ENCODE assay signal across 8 cellular contexts in the genomic region with DNA sequence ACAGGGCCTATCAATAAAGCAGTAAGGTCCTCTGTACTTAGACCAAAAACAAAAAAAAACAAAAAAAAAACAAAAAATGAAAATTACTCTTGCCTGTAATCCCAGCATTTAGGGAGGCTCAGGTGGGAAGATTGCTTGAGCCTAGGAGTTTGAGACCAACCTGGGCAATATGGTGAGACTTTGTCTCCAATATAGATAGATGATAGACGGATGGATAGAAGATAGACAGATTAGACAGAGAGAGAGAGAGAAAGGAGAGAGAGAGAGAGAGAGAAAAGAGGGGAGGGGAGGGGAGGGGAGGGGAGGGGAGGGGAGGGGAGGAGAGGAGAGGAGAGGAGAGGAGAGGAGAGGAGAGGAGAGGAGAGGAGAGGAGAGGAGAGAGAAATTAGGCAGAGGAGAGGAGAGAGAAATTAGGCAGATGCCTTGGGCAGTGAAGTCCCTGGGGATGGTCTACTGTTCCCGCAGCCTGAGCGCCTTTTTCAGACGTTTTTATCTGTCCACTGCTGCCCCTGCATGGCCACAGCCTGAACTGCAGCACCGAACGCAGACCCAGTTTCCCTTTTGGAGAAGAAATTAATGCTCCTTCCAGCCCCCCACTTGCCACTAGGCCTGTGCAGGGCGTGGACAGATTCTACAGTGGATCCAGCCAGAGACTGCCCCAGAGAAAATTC. TPM values are rescaled to one million over a fixed set of nuclear protein-coding genes. Genes with fewer than 3 reads are reported as not detected.
DNase-seq lines count a peak whose midpoint lies in the region; ATAC-seq and TF ChIP-seq lines count a peak whose summit lies in the region.

No MANE protein-coding gene starts in this region.

- no peaks in the 10 kb centered on the region for H3K9me3 ChIP-seq in OCI-LY1 (ENCODE audit: low read length)
- no peaks in the 10 kb centered on the region for H3K9me3 ChIP-seq in naive thymus-derived CD4-positive, alpha-beta T cell (ENCODE audit: control insufficient read depth in 2 of 3, low read length in 3 of 3)

- no peaks in the 10 kb centered on the region for H3F3A ChIP-seq in OCI-LY1 (ENCODE audit: insufficient read depth, low read length)

- no peaks in the 10 kb centered on the region for H3K27me3 Mint-ChIP-seq in Calu3 (ENCODE audit: unreplicated experiment)
- no peaks in the 10 kb centered on the region for H3K27me3 Mint-ChIP-seq in naive thymus-derived CD4-positive, alpha-beta T cell

- BruUV-seq in Calu3 (replicated peaks; lab: Mats Ljungman, UMichigan) = no TSS peak

- no peaks in the 10 kb centered on the region for H4K20me1 ChIP-seq in OCI-LY1 (ENCODE audit: insufficient read depth, low read length)

- H3K4me3 Mint-ChIP-seq in Calu3 (ENCODE audit: low read depth, unreplicated experiment) = no peak overlapping the region
- H3K4me3 Mint-ChIP-seq in naive thymus-derived CD4-positive, alpha-beta T cell = no peak overlapping the region

- no peak overlapping the region for H3K9ac ChIP-seq in OCI-LY1 (ENCODE audit: low read length)

- DNase-seq in Calu3 (peak; percentile 71), HuH-7.5 (ENCODE audit: low spot score) (peak; percentile 75), epithelial cell of proximal tubule (ENCODE audit: low read depth) (no peak)
- DNase-seq in activated CD8-positive, alpha-beta memory T cell treated with anti-CD3 and anti-CD28 coated beads, Interleukin-2, amount 50 U/mL, for 4 hours = peak; percentile 79
- peak; percentile 58 to 80 (median 66) for DNase-seq in naive thymus-derived CD4-positive, alpha-beta T cell
- peak; percentile 60 to 61 for DNase-seq in stimulated activated CD8-positive, alpha-beta memory T cell treated with anti-CD3 and anti-CD28 coated beads, Interleukin-7, amount 100 ng/mL, for 1 hour (ENCODE audit: low read depth in 2 of 2)

- no peak overlapping the region for H2AFZ ChIP-seq in OCI-LY1 (ENCODE audit: low read length)

- peaks cover 8% of the 10 kb centered on the region; the same call in 1 of the 2 replicates for H3K27me3 ChIP-seq in OCI-LY1 (ENCODE audit: insufficient read depth, low read length)
- H3K27me3 ChIP-seq in naive thymus-derived CD4-positive, alpha-beta T cell (ENCODE audit: control insufficient read depth in 2 of 2, insufficient read depth in 2 of 2, low read length in 2 of 2) = no peaks in the 10 kb centered on the region

- H3K4me3 ChIP-seq in OCI-LY1 (ENCODE audit: low read depth, low read length, poor library complexity, severe bottlenecking) (no peak overlapping the region), epithelial cell of proximal tubule (ENCODE audit: low read depth, low read length) (no peak overlapping the region)
- H3K4me3 ChIP-seq in naive thymus-derived CD4-positive, alpha-beta T cell (ENCODE audit: low read length) = no peak overlapping the region

- H3K9me3 Mint-ChIP-seq in Calu3 (ENCODE audit: low read depth, unreplicated experiment) = no peaks in the 10 kb centered on the region
- no peaks in the 10 kb centered on the region for H3K9me3 Mint-ChIP-seq in naive thymus-derived CD4-positive, alpha-beta T cell

- H3K79me2 ChIP-seq in OCI-LY1 (ENCODE audit: insufficient read depth, low read length) = no peaks in the 10 kb centered on the region

- CTCF ChIA-PET in Calu3 (lab: Charles Lee) = no interaction called here
- CTCF ChIA-PET in naive thymus-derived CD4-positive, alpha-beta T cell (lab: Charles Lee) = interaction anchor here (1.2 to 1.4 kb wide), 3 partner anchors 9 to 207 kb away, joined by 3 to 4 read pairs (median 3); no protein-coding TSS in a partner anchor

- TF ChIP-seq CTCF in Calu3 (IDR thresholded peaks at IDR 0.05; ENCODE audit: unreplicated experiment) (peak; percentile 72), OCI-LY1 (IDR thresholded peaks at IDR 0.05; ENCODE audit: low read length) (peak; percentile 93), epithelial cell of proximal tubule (conservative IDR thresholded peaks at IDR 0.05; ENCODE audit: low read depth, low read length) (peak; percentile 88)

- peaks cover 5% of the 10 kb centered on the region for H3K36me3 Mint-ChIP-seq in Calu3 (ENCODE audit: insufficient read depth, unreplicated experiment)
- H3K36me3 Mint-ChIP-seq in naive thymus-derived CD4-positive, alpha-beta T cell = no peaks in the 10 kb centered on the region

- H3K36me3 ChIP-seq in OCI-LY1 (ENCODE audit: insufficient read depth, low read length) = no peaks in the 10 kb centered on the region
- no peaks in the 10 kb centered on the region for H3K36me3 ChIP-seq in naive thymus-derived CD4-positive, alpha-beta T cell (ENCODE audit: control insufficient read depth in 2 of 3, insufficient read depth in 3 of 3, low read length in 3 of 3)

- peaks cover 11% of the 10 kb centered on the region for H3K4me1 Mint-ChIP-seq in Calu3 (ENCODE audit: low read depth, unreplicated experiment)
- H3K4me1 Mint-ChIP-seq in naive thymus-derived CD4-positive, alpha-beta T cell = peaks cover 0 to 16% (median 7%) of the 10 kb centered on the region in 7 donors

- POLR2A ChIA-PET in naive thymus-derived CD4-positive, alpha-beta T cell (lab: Charles Lee) = interaction anchor here (0.6 kb wide), 1 partner anchor 9 kb away, joined by 3 read pairs; no protein-coding TSS in a partner anchor

- H3K9me2 ChIP-seq in OCI-LY1 (ENCODE audit: low read depth, low read length) = no peaks in the 10 kb centered on the region

- peak; percentile 95 for ATAC-seq in naive thymus-derived CD4-positive, alpha-beta T cell
- ATAC-seq in GM19463 (IDR thresholded peaks at IDR 0.05; ENCODE audit: unreplicated experiment) = no peak

- intact Hi-C loops in Calu3 (cut with micrococcal nuclease; ENCODE audit: unreplicated experiment) = no loop called here
- intact Hi-C loops in naive thymus-derived CD4-positive, alpha-beta T cell (cut with micrococcal nuclease) = loop anchor here (1.0 to 5.0 kb wide), 10 partner anchors 27 to 449 kb away; partner anchors contain the start of genes ECSIT (in 1 of the 2), EPOR (in 1 of the 2) and ZNF653 (in 1 of the 2)

- H3K4me1 ChIP-seq in OCI-LY1 (ENCODE audit: insufficient read depth, low read length, severe bottlenecking) = peaks cover 16% of the 10 kb centered on the region
- H3K4me1 ChIP-seq in naive thymus-derived CD4-positive, alpha-beta T cell (ENCODE audit: control insufficient read depth in 2 of 2, insufficient read depth in 2 of 2, low read length in 2 of 2) = no peaks in the 10 kb centered on the region

- H3K27ac Mint-ChIP-seq in Calu3 (ENCODE audit: unreplicated experiment) = no peak overlapping the region
- H3K27ac Mint-ChIP-seq in naive thymus-derived CD4-positive, alpha-beta T cell = peak overlapping the region in 1 of 9 donors; percentile 36

- H3K4me2 ChIP-seq in OCI-LY1 (ENCODE audit: low read length) = peak overlapping the region; percentile 37; the same call in 1 of the 2 replicates

- no peak overlapping the region for H3K27ac ChIP-seq in OCI-LY1 (ENCODE audit: low read depth, low read length, poor library complexity, severe bottlenecking)
- H3K27ac ChIP-seq in naive thymus-derived CD4-positive, alpha-beta T cell (ENCODE audit: low read depth, low read length) = no peak overlapping the region

RNA-seq across cellular contexts. Expression of gene ZNF627, which starts 9.8 kb away (rescaled TPM):
- total RNA-seq in Calu3 (2022) (12.0 and 13.3 TPM in 2 replicates), epithelial cell of proximal tubule (10.0 and 12.5 TPM in 2 replicates)
- total RNA-seq in naive thymus-derived CD4-positive, alpha-beta T cell = 10 to 100 TPM in 3 of 5 experiments, 1 to 10 TPM in 2; 5.2 to 15.4 (median 12.3) TPM
- 10 to 100 TPM; 10.7 to 12.3 TPM for polyA plus RNA-seq in naive thymus-derived CD4-positive, alpha-beta T cell

RNA-seq across cellular contexts. Expression of gene ACP5, which starts 10.0 kb away (rescaled TPM):
- total RNA-seq in Calu3 (2022) = 0.94 and 2.2 TPM in 2 replicates
- 3.3 and 4.4 TPM in 2 replicates for total RNA-seq in epithelial cell of proximal tubule
- total RNA-seq in naive thymus-derived CD4-positive, alpha-beta T cell = 10 to 100 TPM; 17.4 to 29.6 (median 23.9) TPM
- polyA plus RNA-seq in naive thymus-derived CD4-positive, alpha-beta T cell = 10 to 100 TPM; 14.7 to 21.5 TPM

RNA-seq across cellular contexts. Expression of gene ELOF1, which starts 28.4 kb away (rescaled TPM):
- total RNA-seq in Calu3 (2022) (36.5 and 38.3 TPM in 2 replicates), epithelial cell of proximal tubule (49.8 and 95.5 TPM in 2 replicates)
- total RNA-seq in naive thymus-derived CD4-positive, alpha-beta T cell = 10 to 100 TPM; 34.0 to 59.8 (median 41.9) TPM
- polyA plus RNA-seq in naive thymus-derived CD4-positive, alpha-beta T cell = 10 to 100 TPM; 80.0 to 95.5 TPM

RNA-seq across cellular contexts. Expression of gene CNN1, which starts 48.8 kb away (rescaled TPM):
- not detected in 2 replicates for total RNA-seq in Calu3 (2022)
- 5.6 and 16.1 TPM in 2 replicates for total RNA-seq in epithelial cell of proximal tubule
- total RNA-seq in naive thymus-derived CD4-positive, alpha-beta T cell = not detected
- polyA plus RNA-seq in naive thymus-derived CD4-positive, alpha-beta T cell = not detected

RNA-seq across cellular contexts. Expression of gene ECSIT, which starts 58.5 kb away (rescaled TPM):
- 19.3 and 22.1 TPM in 2 replicates for total RNA-seq in Calu3 (2022)
- 58.9 and 59.0 TPM in 2 replicates for total RNA-seq in epithelial cell of proximal tubule
- 10 to 100 TPM; 25.8 to 50.3 (median 32.5) TPM for total RNA-seq in naive thymus-derived CD4-positive, alpha-beta T cell
- polyA plus RNA-seq in naive thymus-derived CD4-positive, alpha-beta T cell = 10 to 100 TPM; 36.0 to 46.2 TPM
